ENCODE assay signal across 1 cellular context in the genomic region with DNA sequence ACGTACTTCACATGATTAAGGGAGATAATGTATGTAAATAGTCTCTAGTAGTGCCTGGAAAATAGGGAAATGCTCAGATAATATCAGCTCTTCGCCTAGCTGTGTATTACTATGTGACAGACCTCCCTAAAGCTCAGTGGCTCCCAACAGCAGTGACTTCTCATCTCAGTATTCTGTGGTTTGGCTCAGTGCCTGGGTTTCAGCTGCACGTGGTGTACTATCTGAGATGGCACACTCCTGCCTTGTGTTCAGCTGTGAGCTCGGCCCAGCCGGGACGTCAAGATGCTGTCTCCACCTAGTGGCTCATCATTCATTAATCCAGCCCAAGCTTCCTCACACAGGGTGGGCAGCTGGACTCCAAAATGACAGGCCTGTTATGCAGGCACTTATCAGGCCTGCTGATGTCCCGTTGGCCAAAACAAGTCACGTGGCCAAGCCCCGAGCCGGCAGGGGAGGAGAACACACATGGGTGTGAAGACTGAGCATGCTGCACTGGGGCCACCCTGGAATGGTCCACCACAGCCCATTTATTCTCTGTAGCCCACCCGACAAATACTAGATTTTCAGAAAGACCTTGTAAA.
TF ChIP-seq lines count a peak whose summit lies in the region.

No MANE protein-coding gene starts in this region.

TF ChIP-seq in GM12878, 131 proteins besides CTCF, POLR2A, EP300 and RAD21 (continued from another document and continues in another):
- TF ChIP-seq IRF5 (IDR thresholded peaks at IDR 0.05; ENCODE audit: borderline replicate concordance), result no peak
- peak; percentile 26; the same call in 1 of the 2 replicates for TF ChIP-seq SMC3 (IDR thresholded peaks at IDR 0.05; ENCODE audit: borderline replicate concordance, low read length)
- TF ChIP-seq ZZZ3 (IDR thresholded peaks at IDR 0.05; ENCODE audit: control insufficient read depth, insufficient read length, low read depth), result no peak
- no peak for TF ChIP-seq SP1 (IDR thresholded peaks at IDR 0.05; ENCODE audit: low read depth, low read length)
- TF ChIP-seq, protein P1, sequence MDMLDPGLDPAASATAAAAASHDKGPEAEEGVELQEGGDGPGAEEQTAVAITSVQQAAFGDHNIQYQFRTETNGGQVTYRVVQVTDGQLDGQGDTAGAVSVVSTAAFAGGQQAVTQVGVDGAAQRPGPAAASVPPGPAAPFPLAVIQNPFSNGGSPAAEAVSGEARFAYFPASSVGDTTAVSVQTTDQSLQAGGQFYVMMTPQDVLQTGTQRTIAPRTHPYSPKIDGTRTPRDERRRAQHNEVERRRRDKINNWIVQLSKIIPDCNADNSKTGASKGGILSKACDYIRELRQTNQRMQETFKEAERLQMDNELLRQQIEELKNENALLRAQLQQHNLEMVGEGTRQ (IDR thresholded peaks at IDR 0.05; ENCODE audit: borderline replicate concordance, low read depth, low read length), result peak; percentile 83
- TF ChIP-seq, protein P2, sequence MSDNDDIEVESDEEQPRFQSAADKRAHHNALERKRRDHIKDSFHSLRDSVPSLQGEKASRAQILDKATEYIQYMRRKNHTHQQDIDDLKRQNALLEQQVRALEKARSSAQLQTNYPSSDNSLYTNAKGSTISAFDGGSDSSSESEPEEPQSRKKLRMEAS (IDR thresholded peaks at IDR 0.05; ENCODE audit: low read depth, low read length), result peak; percentile 95
- 0 out of 2 replicates have a peak, but pooled peaks have one; percentile 31 for TF ChIP-seq ATF7 (IDR thresholded peaks at IDR 0.05; ENCODE audit: low read depth)
- TF ChIP-seq USF1 (IDR thresholded peaks at IDR 0.05; ENCODE audit: borderline replicate concordance, extremely low read length, insufficient read depth, low read depth, low read length), result peak; percentile 86
- peak; percentile 44; the same call in 1 of the 2 replicates for TF ChIP-seq PAX5 (IDR thresholded peaks at IDR 0.05; ENCODE audit: borderline replicate concordance, low read depth, low read length)
- 0 out of 2 replicates have a peak, but pooled peaks have one; percentile 25 for TF ChIP-seq STAT1 (conservative IDR thresholded peaks at IDR 0.05)
- peak; percentile 92 for TF ChIP-seq RAD51 (IDR thresholded peaks at IDR 0.05)
- peak; percentile 35; the same call in 1 of the 2 replicates for TF ChIP-seq ATF3 (IDR thresholded peaks at IDR 0.05; ENCODE audit: borderline replicate concordance, extremely low read depth, low read depth, low read length)
- TF ChIP-seq ZNF687 (IDR thresholded peaks at IDR 0.05), result no peak
- TF ChIP-seq RELB (IDR thresholded peaks at IDR 0.05; ENCODE audit: low read depth), result peak; percentile 34; the same call in 1 of the 2 replicates
- no peak; the same call in 1 of the 2 replicates for TF ChIP-seq TBL1XR1 (IDR thresholded peaks at IDR 0.05; ENCODE audit: low read depth, low read length)
- no peak for TF ChIP-seq ZBTB11 (CRISPR knock-in tag; IDR thresholded peaks at IDR 0.05)
- 0 out of 2 replicates have a peak, but pooled peaks have one; percentile 24 for TF ChIP-seq LARP7 (IDR thresholded peaks at IDR 0.05)
- TF ChIP-seq, protein P3, sequence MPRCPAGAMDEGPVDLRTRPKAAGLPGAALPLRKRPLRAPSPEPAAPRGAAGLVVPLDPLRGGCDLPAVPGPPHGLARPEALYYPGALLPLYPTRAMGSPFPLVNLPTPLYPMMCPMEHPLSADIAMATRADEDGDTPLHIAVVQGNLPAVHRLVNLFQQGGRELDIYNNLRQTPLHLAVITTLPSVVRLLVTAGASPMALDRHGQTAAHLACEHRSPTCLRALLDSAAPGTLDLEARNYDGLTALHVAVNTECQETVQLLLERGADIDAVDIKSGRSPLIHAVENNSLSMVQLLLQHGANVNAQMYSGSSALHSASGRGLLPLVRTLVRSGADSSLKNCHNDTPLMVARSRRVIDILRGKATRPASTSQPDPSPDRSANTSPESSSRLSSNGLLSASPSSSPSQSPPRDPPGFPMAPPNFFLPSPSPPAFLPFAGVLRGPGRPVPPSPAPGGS (IDR thresholded peaks at IDR 0.05; ENCODE audit: borderline replicate concordance, insufficient read depth, low read depth, low read length, poor library complexity, severe bottlenecking), result peak; percentile 23
- peak; percentile 80; the same call in 1 of the 2 replicates for TF ChIP-seq TCF3 (IDR thresholded peaks at IDR 0.05; ENCODE audit: borderline replicate concordance, insufficient read depth, low read depth, low read length)
- no peak for TF ChIP-seq ZNF217 (IDR thresholded peaks at IDR 0.05)
- no peak for TF ChIP-seq ZNF24 (IDR thresholded peaks at IDR 0.05)
- TF ChIP-seq CREB1 (IDR thresholded peaks at IDR 0.05; ENCODE audit: low read depth), result peak; percentile 43; the same call in 1 of the 2 replicates
- TF ChIP-seq SIN3A (IDR thresholded peaks at IDR 0.05; ENCODE audit: low read depth, low read length), result 0 out of 2 replicates have a peak, but pooled peaks have one; percentile 62
- no peak for TF ChIP-seq NR2C1 (IDR thresholded peaks at IDR 0.05)
- peak; percentile 98 for TF ChIP-seq RUNX3 (IDR thresholded peaks at IDR 0.05; ENCODE audit: low read length)
- TF ChIP-seq EED (IDR thresholded peaks at IDR 0.05; ENCODE audit: low read depth), result peak; percentile 52; the same call in 1 of the 2 replicates
- peak; percentile 56 for TF ChIP-seq RELA (IDR thresholded peaks at IDR 0.05; ENCODE audit: borderline replicate concordance, partially characterized antibody)
- 0 out of 2 replicates have a peak, but pooled peaks have one; percentile 9 for TF ChIP-seq SPI1 (IDR thresholded peaks at IDR 0.05; ENCODE audit: borderline replicate concordance, insufficient read depth, low read depth, low read length)
- TF ChIP-seq POLR2AphosphoS5 (IDR thresholded peaks at IDR 0.05; ENCODE audit: low read length), result no peak
- TF ChIP-seq, protein P4, sequence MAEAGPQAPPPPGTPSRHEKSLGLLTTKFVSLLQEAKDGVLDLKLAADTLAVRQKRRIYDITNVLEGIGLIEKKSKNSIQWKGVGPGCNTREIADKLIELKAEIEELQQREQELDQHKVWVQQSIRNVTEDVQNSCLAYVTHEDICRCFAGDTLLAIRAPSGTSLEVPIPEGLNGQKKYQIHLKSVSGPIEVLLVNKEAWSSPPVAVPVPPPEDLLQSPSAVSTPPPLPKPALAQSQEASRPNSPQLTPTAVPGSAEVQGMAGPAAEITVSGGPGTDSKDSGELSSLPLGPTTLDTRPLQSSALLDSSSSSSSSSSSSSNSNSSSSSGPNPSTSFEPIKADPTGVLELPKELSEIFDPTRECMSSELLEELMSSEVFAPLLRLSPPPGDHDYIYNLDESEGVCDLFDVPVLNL (IDR thresholded peaks at IDR 0.05; ENCODE audit: low read depth, low read length), result no peak
- no peak for TF ChIP-seq CHD4 (IDR thresholded peaks at IDR 0.05)
- TF ChIP-seq, protein P5, sequence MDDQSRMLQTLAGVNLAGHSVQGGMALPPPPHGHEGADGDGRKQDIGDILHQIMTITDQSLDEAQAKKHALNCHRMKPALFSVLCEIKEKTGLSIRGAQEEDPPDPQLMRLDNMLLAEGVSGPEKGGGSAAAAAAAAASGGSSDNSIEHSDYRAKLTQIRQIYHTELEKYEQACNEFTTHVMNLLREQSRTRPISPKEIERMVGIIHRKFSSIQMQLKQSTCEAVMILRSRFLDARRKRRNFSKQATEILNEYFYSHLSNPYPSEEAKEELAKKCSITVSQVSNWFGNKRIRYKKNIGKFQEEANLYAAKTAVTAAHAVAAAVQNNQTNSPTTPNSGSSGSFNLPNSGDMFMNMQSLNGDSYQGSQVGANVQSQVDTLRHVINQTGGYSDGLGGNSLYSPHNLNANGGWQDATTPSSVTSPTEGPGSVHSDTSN (IDR thresholded peaks at IDR 0.05; ENCODE audit: insufficient replicate concordance, low read depth, low read length), result peak; percentile 29
- TF ChIP-seq MXI1 (IDR thresholded peaks at IDR 0.05; ENCODE audit: low read depth, low read length), result peak; percentile 93
- TF ChIP-seq YY1 (IDR thresholded peaks at IDR 0.05; ENCODE audit: low read depth, low read length), result peak; percentile 61; the same call in 1 of the 2 replicates
- TF ChIP-seq POU2F2 (IDR thresholded peaks at IDR 0.05; ENCODE audit: borderline replicate concordance, low read depth, low read length), result peak; percentile 71; the same call in 1 of the 3 replicates
- TF ChIP-seq KLF5 (IDR thresholded peaks at IDR 0.05; ENCODE audit: partially characterized antibody), result peak; percentile 31
- TF ChIP-seq MEF2B (IDR thresholded peaks at IDR 0.05; ENCODE audit: partially characterized antibody, poor library complexity, severe bottlenecking), result peak; percentile 40
- TF ChIP-seq SUZ12 (IDR thresholded peaks at IDR 0.05; ENCODE audit: unreplicated experiment), result no peak
- TF ChIP-seq WRNIP1 (IDR thresholded peaks at IDR 0.05; ENCODE audit: borderline replicate concordance, low read depth, low read length), result no peak
- TF ChIP-seq NBN (IDR thresholded peaks at IDR 0.05), result 0 out of 2 replicates have a peak, but pooled peaks have one; percentile 48
- peak; percentile 58 to 63; a peak in 3 of 4 replicates for TF ChIP-seq IKZF2 (IDR thresholded peaks at IDR 0.05)
- peak; percentile 80; the same call in 1 of the 2 replicates for TF ChIP-seq JUND (IDR thresholded peaks at IDR 0.05; ENCODE audit: low read depth, low read length)
